In the genomic region with DNA sequence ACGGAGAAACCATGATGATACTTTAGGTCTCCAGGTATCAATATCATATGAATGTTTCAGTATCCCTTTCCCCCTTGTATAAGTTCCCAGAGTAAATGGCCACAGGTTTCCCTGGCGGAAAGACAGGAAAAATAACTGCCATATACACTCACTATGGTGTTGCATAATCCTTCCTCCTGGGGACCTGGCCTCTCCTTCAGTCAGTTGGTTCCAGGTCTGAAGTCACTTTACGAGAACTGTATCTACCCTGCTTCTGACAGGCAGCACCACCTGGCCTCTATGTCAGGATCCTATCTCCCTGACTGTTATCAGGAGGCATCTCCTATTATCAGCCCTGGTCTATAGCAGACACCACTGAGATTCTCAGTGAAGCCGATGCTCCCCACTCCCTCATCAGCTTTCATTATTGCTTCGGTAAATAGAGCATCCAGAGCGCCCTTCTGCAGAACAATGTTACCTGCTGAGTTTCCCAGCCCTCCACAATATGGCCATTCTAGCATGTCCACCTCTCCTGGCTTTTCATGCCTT, we compare ENCODE assay signal across 10 cellular contexts. TPM values are rescaled to one million over a fixed set of nuclear protein-coding genes. Genes with fewer than 3 reads are reported as not detected.
DNase-seq lines count a peak whose midpoint lies in the region; ATAC-seq and TF ChIP-seq lines count a peak whose summit lies in the region.
"Had no signal": no experiment of that assay in that cellular context is flagged by ENCODE, and none has a peak within 500 bp of the region (broad histone marks: within the 10 kb centered on the region; RNA-seq: fewer than 3 reads in every experiment).

No MANE protein-coding gene starts in this region.

- POLR2A ChIA-PET in PC-3 (lab: Charles Lee; ENCODE audit: unreplicated experiment), result no interaction called here

- no peaks in the 10 kb centered on the region for H3K27me3 ChIP-seq in PC-3 (ENCODE audit: low read length)
- H3K27me3 ChIP-seq in endocrine pancreas (ENCODE audit: control insufficient read depth, insufficient read depth, low read length), result no peaks in the 10 kb centered on the region
- no peaks in the 10 kb centered on the region for H3K27me3 ChIP-seq in spleen (replicated peaks in 1 of 7)

- no peak overlapping the region for H3K4me3 ChIP-seq in PC-3 (ENCODE audit: low read length)
- no peak overlapping the region for H3K4me3 ChIP-seq in endocrine pancreas (ENCODE audit: control insufficient read depth, insufficient read depth, low read length)
- no peak overlapping the region for H3K4me3 ChIP-seq in spleen
- H3K4me3 ChIP-seq: HAP-1 had no signal

- no peak for TF ChIP-seq RAD21 in Ishikawa (IDR thresholded peaks at IDR 0.05; ENCODE audit: low read depth)

- H3K4me1 ChIP-seq in PC-3 (ENCODE audit: insufficient read depth, low read length) (peaks cover 29% of the 10 kb centered on the region), endocrine pancreas (ENCODE audit: control insufficient read depth, insufficient read depth, low read length) (no peaks in the 10 kb centered on the region), spleen (peaks cover 0 to 9% (median 3%) of the 10 kb centered on the region in 6 donors)
- H3K4me1 ChIP-seq: HAP-1 had no signal

- H3K27ac ChIP-seq in PC-3 (ENCODE audit: low read length) (no peak overlapping the region), spleen (no peak overlapping the region)

- H3K79me2 ChIP-seq in PC-3 (ENCODE audit: low read length), result no peaks in the 10 kb centered on the region

- H3K9me3 ChIP-seq in PC-3 (ENCODE audit: low read length) (no peaks in the 10 kb centered on the region), endocrine pancreas (ENCODE audit: control insufficient read depth, low read length) (no peaks in the 10 kb centered on the region), spleen (no peaks in the 10 kb centered on the region)
- H3K9me3 ChIP-seq: HAP-1 had no signal

- no peak overlapping the region for H2AFZ ChIP-seq in PC-3 (ENCODE audit: low read length)

- CTCF ChIA-PET in PC-3 (lab: Charles Lee), result interaction anchor here (1.0 to 1.1 kb wide), 2 partner anchors 19 to 243 kb away, joined by 3 read pairs; no protein-coding TSS in a partner anchor

- no peaks in the 10 kb centered on the region for H3F3A ChIP-seq in PC-3 (ENCODE audit: low read length, unreplicated experiment)

- H3K4me2 ChIP-seq in PC-3 (ENCODE audit: low read length), result no peak overlapping the region

- no peak for TF ChIP-seq CTCF in PC-3 (conservative IDR thresholded peaks at IDR 0.05; ENCODE audit: low read depth, low read length)
- TF ChIP-seq CTCF in spleen (IDR thresholded peaks at IDR 0.05 in 8 of 11, conservative IDR thresholded peaks at IDR 0.05 in 3 of 11), result no peak

- BruUV-seq in PC-3 (replicated peaks; lab: Mats Ljungman, UMichigan), result no TSS peak

- H3K9me2 ChIP-seq in PC-3 (replicated peaks; ENCODE audit: low read length), result no peaks in the 10 kb centered on the region

- no peak for TF ChIP-seq EP300 in Ishikawa (IDR thresholded peaks at IDR 0.05; ENCODE audit: borderline replicate concordance)

- no peak overlapping the region for H3K9ac ChIP-seq in PC-3 (ENCODE audit: low read length)
- peak overlapping the region; percentile 19 for H3K9ac ChIP-seq in endocrine pancreas (ENCODE audit: control insufficient read depth, insufficient read depth, low read length)

- in situ Hi-C loops in G401 (cut with HindIII; ENCODE audit: low sequenced_read_pairs), result no loop called here

- intact Hi-C loops in PC-3 (cut with micrococcal nuclease) (no loop called here), spleen (cut with DNase I; ENCODE audit: low total_unique reads) (no loop called here)

- TF ChIP-seq POLR2A in spleen (IDR thresholded peaks at IDR 0.05), result no peak

- no peak for ATAC-seq in PC-3

- H3K36me3 ChIP-seq in PC-3 (ENCODE audit: low read depth, low read length), result no peaks in the 10 kb centered on the region
- H3K36me3 ChIP-seq in endocrine pancreas (ENCODE audit: control insufficient read depth, insufficient read depth, low read length), result no peaks in the 10 kb centered on the region
- peaks cover 0 to 29% (median 5%) of the 10 kb centered on the region in 6 donors for H3K36me3 ChIP-seq in spleen

- DNase-seq in G401 (ENCODE audit: low spot score) (peak; percentile 73), PC-3 (peak; percentile 45), HuH-7.5 (ENCODE audit: low spot score) (no peak), HPDE6-E6E7 (ENCODE audit: extremely low spot score) (no peak), spleen (no peak), NCI-H2081 (lab: John Stamatoyannopoulos, UW) (no peak)
- DNase-seq: DMS79 had no signal

- no peaks in the 10 kb centered on the region for H4K20me1 ChIP-seq in PC-3 (ENCODE audit: low read length)

- WGBS in spleen, 5 donors, result 82 to 97% (median 92%) methylated on average over 6 of the region's 6 CpGs

TF ChIP-seq in Ishikawa, 13 proteins besides CTCF, POLR2A, EP300 and RAD21:
- TF ChIP-seq CEBPB (IDR thresholded peaks at IDR 0.05) (0 out of 2 replicates have a peak, but pooled peaks have one; percentile 10), FOXM1 (IDR thresholded peaks at IDR 0.05; ENCODE audit: borderline replicate concordance, low read depth) (no peak), ZBTB7A (IDR thresholded peaks at IDR 0.05; ENCODE audit: low read depth) (no peak), EGR1 (IDR thresholded peaks at IDR 0.05) (no peak)
- TF ChIP-seq, protein P1, sequence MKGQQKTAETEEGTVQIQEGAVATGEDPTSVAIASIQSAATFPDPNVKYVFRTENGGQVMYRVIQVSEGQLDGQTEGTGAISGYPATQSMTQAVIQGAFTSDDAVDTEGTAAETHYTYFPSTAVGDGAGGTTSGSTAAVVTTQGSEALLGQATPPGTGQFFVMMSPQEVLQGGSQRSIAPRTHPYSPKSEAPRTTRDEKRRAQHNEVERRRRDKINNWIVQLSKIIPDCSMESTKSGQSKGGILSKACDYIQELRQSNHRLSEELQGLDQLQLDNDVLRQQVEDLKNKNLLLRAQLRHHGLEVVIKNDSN (IDR thresholded peaks at IDR 0.05), result no peak

RNA-seq across cellular contexts. Expression of a gene that starts 22.6 kb away (rescaled TPM):
- total RNA-seq in G401 (2014; rRNA removed; shearing (Covaris generic)), result 12.3 and 15.5 TPM in 2 replicates
- total RNA-seq in PC-3 (2014; rRNA removed) (6.2 and 9.5 TPM in 2 replicates), spleen (10 to 100 TPM; 16.2 to 22.4 (median 19.2) TPM)
- polyA plus RNA-seq in spleen, result 10 to 100 TPM; 10.3 to 15.0 (median 13.0) TPM

RNA-seq across cellular contexts. Expression of a gene that starts 22.6 kb away (rescaled TPM):
- 0.17 and 0.49 TPM in 2 replicates for total RNA-seq in G401 (2014; rRNA removed; shearing (Covaris generic))
- total RNA-seq in PC-3 (2014; rRNA removed) (0.26 and 1.5 TPM in 2 replicates), spleen (1 to 10 TPM; 1.9 to 3.5 (median 2.9) TPM)
- polyA plus RNA-seq in spleen, result 1 to 10 TPM; 1.2 to 1.5 (median 1.5) TPM

RNA-seq across cellular contexts. Expression of a gene that starts 42.6 kb away (rescaled TPM):
- total RNA-seq in G401 (2014; rRNA removed; shearing (Covaris generic)), result 53.2 and 72.2 TPM in 2 replicates
- total RNA-seq in PC-3 (2014; rRNA removed), result 18.9 and 27.6 TPM in 2 replicates
- 100 to 1,000 TPM in 5 of 7 donors, 10 to 100 TPM in 2; 51.8 to 128 (median 112) TPM for total RNA-seq in spleen
- polyA plus RNA-seq in spleen, result 100 to 1,000 TPM in 1 of 3 donors, 10 to 100 TPM in 2; 36.0 to 103 (median 38.4) TPM

Comparison
In these comparisons a context has a peak if more than half of its experiments do, and no peak if none do; other contexts are left out.
1. DNase-seq: peak in G401 (single experiment) and PC-3 (single experiment); none in HuH-7.5 (single experiment), HPDE6-E6E7 (single experiment), spleen (single experiment) and NCI-H2081 (0 of 2).